Comparison of ENCODE assay signal across 26 cellular contexts in genomic region chr5:15647251-15647650, GRCh38.
"Had no signal": no experiment of that assay in that cellular context is flagged by ENCODE, and none has a peak within 500 bp of the region (broad histone marks: within the 10 kb centered on the region; RNA-seq: fewer than 3 reads in every experiment).

No MANE protein-coding gene starts in this region.

- H3K9me3 ChIP-seq: stomach, testis, thoracic aorta, thyroid gland, tibial artery, transverse colon, upper lobe of left lung, upper lobe of right lung, uterus, vagina had no signal

- H3K27ac ChIP-seq: suprapubic skin, testis, thoracic aorta, thyroid gland, tibial artery, transverse colon, upper lobe of left lung, upper lobe of right lung, vagina had no signal

- H3K27me3 ChIP-seq: stomach, suprapubic skin, testis, thyroid gland, tibial artery, tibial nerve, transverse colon, upper lobe of left lung, upper lobe of right lung, uterus, vagina had no signal

- ATAC-seq: stimulated activated effector memory CD8-positive, alpha-beta T cell treated with anti-CD3 and anti-CD28 coated beads, Interleukin-12 subunit alpha, Interleukin-12 subunit beta, amount 100 ng/mL, for 72 hours; stimulated activated memory B cell treated with anti-CD40 and anti-IgM and Interleukin-4, amounts not matched to agents 10 μg/mL and 1 μg/mL and 100 μg/mL, for 72 hours; stimulated activated naive B cell treated with anti-CD40 and anti-IgM and Interleukin-4, amounts not matched to agents 10 μg/mL and 1 μg/mL and 100 μg/mL, for 72 hours; stimulated activated naive CD8-positive, alpha-beta T cell treated with anti-CD3 and anti-CD28 coated beads, Interleukin-15, amount 100 ng/mL, for 72 hours; stimulated activated naive CD8-positive, alpha-beta T cell treated with anti-CD3 and anti-CD28 coated beads, Interleukin-15, Interleukin-2, amounts not matched to agents 100 U/mL and 50 U/mL, for 24 hours; upper lobe of right lung had no signal

- DNase-seq: stimulated activated CD4-positive, alpha-beta T cell treated with anti-CD3 and anti-CD28 coated beads, Interleukin-2, amount 100 ng/mL, for 48 hours; stimulated activated CD4-positive, alpha-beta T cell treated with anti-CD3 and anti-CD28 coated beads, Interleukin-4, amount 100 ng/mL, for 1 hour; stimulated activated CD4-positive, alpha-beta T cell treated with anti-CD3 and anti-CD28 coated beads, Interleukin-4, amount 100 ng/mL, for 24 hours; stimulated activated CD4-positive, alpha-beta T cell treated with anti-CD3 and anti-CD28 coated beads, Interleukin-4, amount 100 ng/mL, for 4 hours; stimulated activated CD8-positive, alpha-beta memory T cell treated with anti-CD3 and anti-CD28 coated beads, Interleukin-4, amount 100 ng/mL, for 48 hours; stimulated activated naive B cell treated with anti-CD40 and anti-IgM and Interleukin-4, amounts not matched to agents 10 μg/mL and 1 μg/mL and 100 μg/mL, for 72 hours; stimulated activated naive CD4-positive, alpha-beta T cell; stimulated activated naive CD4-positive, alpha-beta T cell treated with Interleukin-2 at 50 U/mL for 16 hours; stimulated activated naive CD8-positive, alpha-beta T cell treated with anti-CD3 and anti-CD28 coated beads, Interleukin-15, amount 100 ng/mL, for 72 hours; stimulated activated naive CD8-positive, alpha-beta T cell treated with anti-CD3 and anti-CD28 coated beads, Interleukin-15, Interleukin-2, amounts not matched to agents 100 U/mL and 50 U/mL, for 24 hours; stomach; substantia nigra; testis; thyroid gland; tibial artery; transverse colon; trophoblast cell; upper lobe of left lung; upper lobe of right lung; uterus had no signal

- H3K4me1 ChIP-seq: suprapubic skin had no signal

- H3K36me3 ChIP-seq: stomach, suprapubic skin, thoracic aorta, thyroid gland, tibial artery, transverse colon, upper lobe of left lung, upper lobe of right lung, uterus, vagina had no signal

- H3K4me3 ChIP-seq: stomach, suprapubic skin, testis, thoracic aorta, thyroid gland, tibial artery, tibial nerve, transverse colon, upper lobe of left lung, upper lobe of right lung, uterus, vagina had no signal
